In the genomic region with DNA sequence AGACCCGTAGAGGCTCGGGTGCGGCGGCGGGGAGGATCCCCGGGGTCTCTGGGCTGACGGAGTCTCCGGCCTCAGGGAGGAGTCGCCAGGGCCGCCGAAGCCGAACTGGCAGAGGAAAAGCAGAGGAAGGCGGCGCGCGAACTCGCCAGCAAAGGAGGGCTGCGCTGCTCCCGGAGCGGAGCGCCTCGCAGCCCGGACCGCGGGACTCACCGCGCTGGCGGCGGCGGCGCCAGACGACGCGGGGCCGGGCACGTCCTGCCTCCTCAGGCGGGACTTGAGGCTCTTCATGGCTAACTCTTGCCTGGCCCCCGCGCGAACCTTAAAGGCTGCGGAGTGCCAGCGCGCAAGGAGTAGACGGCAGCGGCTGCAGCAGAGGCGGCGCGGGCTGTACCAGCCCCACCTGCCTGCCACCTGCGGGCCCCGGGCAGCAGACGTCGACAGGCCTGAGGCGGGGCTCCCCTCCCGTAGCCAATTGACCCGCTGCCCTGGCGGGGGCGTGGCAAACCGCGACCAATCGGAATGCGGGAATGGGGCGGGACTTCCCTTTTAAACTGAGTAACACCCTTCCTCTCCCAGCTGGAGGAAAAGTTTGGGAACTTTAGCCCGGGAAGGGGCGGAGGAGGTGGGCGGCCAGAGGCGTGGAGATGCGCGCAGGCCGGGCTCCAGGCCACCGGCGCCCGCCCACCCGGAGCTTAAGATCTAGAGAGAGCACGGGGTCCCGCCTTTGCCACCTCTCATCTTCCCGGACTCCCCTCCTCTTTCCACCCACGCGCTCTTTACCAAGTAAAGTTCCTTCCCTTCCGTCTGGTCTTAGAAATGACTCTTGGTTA, we compare ENCODE assay signal across 8 cellular contexts. TPM values are rescaled to one million over a fixed set of nuclear protein-coding genes. Genes with fewer than 3 reads are reported as not detected.
A peak's percentile ranks its signal among the peaks of the same experiment; 100 is the strongest.
DNase-seq lines count a peak whose midpoint lies in the region; ATAC-seq and TF ChIP-seq lines count a peak whose summit lies in the region.

A gene with protein sequence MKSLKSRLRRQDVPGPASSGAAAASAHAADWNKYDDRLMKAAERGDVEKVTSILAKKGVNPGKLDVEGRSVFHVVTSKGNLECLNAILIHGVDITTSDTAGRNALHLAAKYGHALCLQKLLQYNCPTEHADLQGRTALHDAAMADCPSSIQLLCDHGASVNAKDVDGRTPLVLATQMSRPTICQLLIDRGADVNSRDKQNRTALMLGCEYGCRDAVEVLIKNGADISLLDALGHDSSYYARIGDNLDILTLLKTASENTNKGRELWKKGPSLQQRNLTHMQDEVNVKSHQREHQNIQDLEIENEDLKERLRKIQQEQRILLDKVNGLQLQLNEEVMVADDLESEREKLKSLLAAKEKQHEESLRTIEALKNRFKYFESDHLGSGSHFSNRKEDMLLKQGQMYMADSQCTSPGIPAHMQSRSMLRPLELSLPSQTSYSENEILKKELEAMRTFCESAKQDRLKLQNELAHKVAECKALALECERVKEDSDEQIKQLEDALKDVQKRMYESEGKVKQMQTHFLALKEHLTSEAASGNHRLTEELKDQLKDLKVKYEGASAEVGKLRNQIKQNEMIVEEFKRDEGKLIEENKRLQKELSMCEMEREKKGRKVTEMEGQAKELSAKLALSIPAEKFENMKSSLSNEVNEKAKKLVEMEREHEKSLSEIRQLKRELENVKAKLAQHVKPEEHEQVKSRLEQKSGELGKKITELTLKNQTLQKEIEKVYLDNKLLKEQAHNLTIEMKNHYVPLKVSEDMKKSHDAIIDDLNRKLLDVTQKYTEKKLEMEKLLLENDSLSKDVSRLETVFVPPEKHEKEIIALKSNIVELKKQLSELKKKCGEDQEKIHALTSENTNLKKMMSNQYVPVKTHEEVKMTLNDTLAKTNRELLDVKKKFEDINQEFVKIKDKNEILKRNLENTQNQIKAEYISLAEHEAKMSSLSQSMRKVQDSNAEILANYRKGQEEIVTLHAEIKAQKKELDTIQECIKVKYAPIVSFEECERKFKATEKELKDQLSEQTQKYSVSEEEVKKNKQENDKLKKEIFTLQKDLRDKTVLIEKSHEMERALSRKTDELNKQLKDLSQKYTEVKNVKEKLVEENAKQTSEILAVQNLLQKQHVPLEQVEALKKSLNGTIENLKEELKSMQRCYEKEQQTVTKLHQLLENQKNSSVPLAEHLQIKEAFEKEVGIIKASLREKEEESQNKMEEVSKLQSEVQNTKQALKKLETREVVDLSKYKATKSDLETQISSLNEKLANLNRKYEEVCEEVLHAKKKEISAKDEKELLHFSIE (N-terminal part only) (minus strand): TSS at position 439 of the 830 bp plus-strand sequence. CDS start 151 bp downstream, at position 288.

- no peaks in the 10 kb centered on the region for H3K36me3 ChIP-seq in ascending aorta
- no peaks in the 10 kb centered on the region for H3K36me3 ChIP-seq in transverse colon

- TF ChIP-seq CTCF in ascending aorta (IDR thresholded peaks at IDR 0.05) (no peak), transverse colon (IDR thresholded peaks at IDR 0.05) (peak in 2 of 5 experiments; percentile 9 to 28)

- DNase-seq in GM03348 (ENCODE audit: low spot score) (peak; percentile 98), NCI-H1417 treated with DMSO at 0.1 percent for 48 hours (lab: John Stamatoyannopoulos, UW) (peak; percentile 58), T-helper 22 cell (ENCODE audit: low read depth) (peak; percentile 11), ascending aorta (ENCODE audit: low spot score in 2 of 2) (peak; percentile 88 to 98), left ventricle myocardium superior (peak; percentile 97), posterior cingulate gyrus (peak; percentile 83 to 99 (median 93)), transverse colon (peak; percentile 98)

- intact Hi-C loops in ascending aorta (cut with DNase I), result loop anchor here (2.0 to 5.0 kb wide), 4 partner anchors 34 to 94 kb away; no protein-coding TSS in a partner anchor
- intact Hi-C loops in left ventricle myocardium superior (cut with micrococcal nuclease), result no loop called here
- intact Hi-C loops in posterior cingulate gyrus (cut with DNase I), result no loop called here
- intact Hi-C loops in transverse colon (cut with DNase I; ENCODE audit: low total_unique reads), result no loop called here

- 4% methylated on average over 79 of the region's 79 CpGs; no CpG with 5 or more reads in 1 of the 2 donors for WGBS in transverse colon (ENCODE audit: low coverage in 1 of 2), 2 donors

- H3K27me3 ChIP-seq in ascending aorta (no peaks in the 10 kb centered on the region), transverse colon (peaks cover 3% of the 10 kb centered on the region)

- TF ChIP-seq POLR2A in transverse colon (IDR thresholded peaks at IDR 0.05), result peak; percentile 95

- ATAC-seq in HG02610 (IDR thresholded peaks at IDR 0.05; ENCODE audit: unreplicated experiment), result peak; percentile 92
- peak; percentile 97 for ATAC-seq in left ventricle myocardium superior

- H3K9me3 ChIP-seq in ascending aorta (no peaks in the 10 kb centered on the region), transverse colon (no peaks in the 10 kb centered on the region)

- in situ Hi-C loops in transverse colon (cut with MboI; ENCODE audit: low pct_ligation_motif_present in 1 of 4, low pct_unique_long_range_greater_than_20kb in 1 of 4, low sequenced_read_pairs in 3 of 4), result no loop called here

- H3K4me1 ChIP-seq in ascending aorta (peaks cover 6 to 23% of the 10 kb centered on the region in 2 donors), transverse colon (peaks cover 0 to 43% (median 11%) of the 10 kb centered on the region in 4 donors)

- TF ChIP-seq EP300 in transverse colon (IDR thresholded peaks at IDR 0.05; ENCODE audit: low read depth), result no peak

- peak within 1 kb of the TSS; percentile 99 for H3K27ac ChIP-seq in ascending aorta
- H3K27ac ChIP-seq in transverse colon, result peak within 1 kb of the TSS; percentile 92 to 98 (median 94)

- H3K4me3 ChIP-seq in ascending aorta (peak within 1 kb of the TSS; percentile 87 to 99), transverse colon (peak within 1 kb of the TSS; percentile 69 to 93 (median 84))

RNA-seq across cellular contexts. Expression of the gene that starts here (rescaled TPM):
- total RNA-seq in ascending aorta (34.0 TPM), left ventricle myocardium superior (32.9 TPM), transverse colon (10 to 100 TPM; 19.5 to 90.5 (median 40.8) TPM)

Comparison
In these comparisons a context has a peak if more than half of its experiments do, and no peak if none do; other contexts are left out.
1. Peak in every context shown above with its lines: DNase-seq, ATAC-seq, H3K4me3 ChIP-seq and H3K27ac ChIP-seq.
2. DNase-seq: peak in every context shown above with its lines; median percentile 98 in GM03348; 98 in transverse colon; 97 in left ventricle myocardium superior; 93 in ascending aorta; 93 in posterior cingulate gyrus; 58 in NCI-H1417 treated with DMSO at 0.1 percent for 48 hours; 11 in T-helper 22 cell.